In genomic region chr12:130433411-130433810, GRCh38 we compare ENCODE assay signal across 23 cellular contexts.
"Had no signal": no experiment of that assay in that cellular context is flagged by ENCODE, and none has a peak within 500 bp of the region (broad histone marks: within the 10 kb centered on the region; RNA-seq: fewer than 3 reads in every experiment).

No MANE protein-coding gene starts in this region.

- ATAC-seq: HepG2 had no signal

- H3K27ac ChIP-seq: KMS-11, RWPE1 had no signal

- H3K9me2 ChIP-seq: SK-N-SH had no signal

- H3K4me2 ChIP-seq: KMS-11, SK-N-SH had no signal

- H3K9ac ChIP-seq: KMS-11, SK-N-SH had no signal

- DNase-seq: IMR-90, MV-4-11, NCI-H1048, NCI-H1105, NCI-H1417, NCI-H1436 treated with DMSO at 0.1 percent for 48 hours, NCI-H1694, NCI-H187 treated with DMSO at 0.1 percent for 48 hours, NCI-H2029 treated with DMSO at 0.1 percent for 48 hours, NCI-H2171 treated with DMSO at 0.1 percent for 48 hours, NCI-H226, NCI-H446, NCI-H510A, NCI-H524 treated with DMSO at 0.1 percent for 48 hours, NCI-H69, NCI-H774, SHP77, SK-N-SH, SW 1271 had no signal

- H3K9me3 ChIP-seq: SK-N-SH had no signal

- FAIRE-seq: HepG2, RCC 7860 had no signal
